ENCODE assay signal across 23 cellular contexts in the genomic region with DNA sequence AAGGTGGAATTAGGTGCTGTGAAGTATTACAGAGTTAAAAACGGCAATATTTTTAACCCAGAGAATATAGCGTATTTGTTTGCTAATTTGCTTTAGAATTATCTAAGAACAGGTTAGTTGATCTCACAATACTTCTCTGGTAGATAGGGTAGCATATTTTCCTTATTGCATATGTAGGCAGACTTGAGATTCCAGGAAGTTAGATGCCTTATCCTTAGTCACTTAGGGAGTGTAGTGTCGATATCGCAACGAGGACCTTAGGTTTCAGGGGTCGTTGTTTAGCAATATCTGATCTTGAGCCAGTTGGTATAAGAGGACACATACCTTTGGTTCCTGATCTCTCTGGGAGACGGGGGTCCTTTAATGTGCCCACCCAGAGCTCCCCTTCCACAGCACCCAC. TPM values are rescaled to one million over a fixed set of nuclear protein-coding genes. Genes with fewer than 3 reads are reported as not detected.
DNase-seq lines count a peak whose midpoint lies in the region; ATAC-seq and TF ChIP-seq lines count a peak whose summit lies in the region.
"Had no signal": no experiment of that assay in that cellular context is flagged by ENCODE, and none has a peak within 500 bp of the region (broad histone marks: within the 10 kb centered on the region; RNA-seq: fewer than 3 reads in every experiment).

No MANE protein-coding gene starts in this region.

- peak overlapping the region; percentile 56 for H3K18ac ChIP-seq in mesendoderm (ENCODE audit: low read length)

- H3K4me2 ChIP-seq in mesendoderm (ENCODE audit: low read length): no peak overlapping the region

- no peak overlapping the region for H3K56ac ChIP-seq in mesendoderm (ENCODE audit: low read length)

- no peak overlapping the region for H2BK15ac ChIP-seq in mesendoderm (replicated peaks; ENCODE audit: low read depth)

- no peaks in the 10 kb centered on the region for H3K36me3 Mint-ChIP-seq in Calu3 (ENCODE audit: insufficient read depth, unreplicated experiment)
- H3K36me3 Mint-ChIP-seq in natural killer cell treated with Interleukin-12 subunit alpha and Interleukin-12 subunit beta and Interleukin-15 and Interleukin-18, amount 100 ng/mL, for 72 hours: no peaks in the 10 kb centered on the region
- H3K36me3 Mint-ChIP-seq: IgD-negative memory B cell had no signal

- DNase-seq in Calu3 (no peak), epithelial cell of esophagus (ENCODE audit: low read depth) (peak; percentile 33), mesendoderm (no peak), HT-29 (ENCODE audit: low spot score) (no peak), esophagus squamous epithelium (lab: John Stamatoyannopoulos, UW) (no peak)
- DNase-seq in natural killer cell treated with Interleukin-12 subunit alpha and Interleukin-12 subunit beta and Interleukin-15 and Interleukin-18, amount 100 ng/mL, for 72 hours (ENCODE audit: low spot score): no peak
- DNase-seq: BE2C, DMS53, GM23248, H7, NCI-H1048, NCI-H1417, NCI-H1694, NCI-H2029 treated with DMSO at 0.1 percent for 48 hours, NCI-H2227 treated with DMSO at 0.1 percent for 48 hours, NCI-H510A, NCI-H69, Right ventricle myocardium superior, RPMI8226 had no signal

- no peaks in the 10 kb centered on the region for H3K27me3 ChIP-seq in mesendoderm (ENCODE audit: insufficient read depth, low read length, poor library complexity)
- no peaks in the 10 kb centered on the region for H3K27me3 ChIP-seq in esophagus squamous epithelium
- H3K27me3 ChIP-seq: BE2C, SJSA1 had no signal

- no peak overlapping the region for H2AK5ac ChIP-seq in mesendoderm (ENCODE audit: low read length)

- H3K27me3 Mint-ChIP-seq in Calu3 (ENCODE audit: unreplicated experiment): no peaks in the 10 kb centered on the region
- no peaks in the 10 kb centered on the region for H3K27me3 Mint-ChIP-seq in natural killer cell treated with Interleukin-12 subunit alpha and Interleukin-12 subunit beta and Interleukin-15 and Interleukin-18, amount 100 ng/mL, for 72 hours

- no peak overlapping the region for H4K5ac ChIP-seq in mesendoderm (ENCODE audit: low read length)

- CTCF ChIA-PET in Calu3 (lab: Charles Lee): interaction anchor here (0.5 kb wide), 1 partner anchor 49 kb away, joined by 3 read pairs; no protein-coding TSS in a partner anchor

- H2BK120ac ChIP-seq in mesendoderm (ENCODE audit: low read depth, low read length): no peak overlapping the region

- no peak overlapping the region for H4K8ac ChIP-seq in mesendoderm (ENCODE audit: low read depth, low read length)

- TF ChIP-seq CTCF in Calu3 (IDR thresholded peaks at IDR 0.05; ENCODE audit: unreplicated experiment) (no peak), epithelial cell of esophagus (IDR thresholded peaks at IDR 0.05; ENCODE audit: insufficient read depth, low read depth, low read length, missing control alignments) (no peak), esophagus squamous epithelium (IDR thresholded peaks at IDR 0.05) (no peak)

- H3K27ac Mint-ChIP-seq in Calu3 (ENCODE audit: unreplicated experiment): peak overlapping the region; percentile 23
- H3K27ac Mint-ChIP-seq in natural killer cell treated with Interleukin-12 subunit alpha and Interleukin-12 subunit beta and Interleukin-15 and Interleukin-18, amount 100 ng/mL, for 72 hours: no peak overlapping the region

- no peaks in the 10 kb centered on the region for H3K4me1 Mint-ChIP-seq in Calu3 (ENCODE audit: low read depth, unreplicated experiment)
- H3K4me1 Mint-ChIP-seq in natural killer cell treated with Interleukin-12 subunit alpha and Interleukin-12 subunit beta and Interleukin-15 and Interleukin-18, amount 100 ng/mL, for 72 hours (ENCODE audit: low read depth in 2 of 2): peaks cover 0 to 12% of the 10 kb centered on the region in 2 donors

- H3K4me3 ChIP-seq in epithelial cell of esophagus (ENCODE audit: low read length) (no peak overlapping the region), mesendoderm (ENCODE audit: low read length) (no peak overlapping the region), esophagus squamous epithelium (no peak overlapping the region)
- H3K4me3 ChIP-seq: GM23248, SJSA1 had no signal

- no peaks in the 10 kb centered on the region for H3K9me3 ChIP-seq in esophagus squamous epithelium
- H3K9me3 ChIP-seq: BE2C, SJSA1 had no signal

- no peak overlapping the region for H2BK5ac ChIP-seq in mesendoderm (ENCODE audit: low read length)

- no peaks in the 10 kb centered on the region for H3K4me1 ChIP-seq in mesendoderm (ENCODE audit: control insufficient read depth, low read depth, low read length)
- no peaks in the 10 kb centered on the region for H3K4me1 ChIP-seq in esophagus squamous epithelium
- H3K4me1 ChIP-seq: BE2C, SJSA1 had no signal

- H3K4ac ChIP-seq in mesendoderm (ENCODE audit: low read depth, low read length): no peak overlapping the region

- no peak overlapping the region for H3K23ac ChIP-seq in mesendoderm (ENCODE audit: low read length)

- H3K36me3 ChIP-seq in mesendoderm (ENCODE audit: control insufficient read depth, insufficient read depth, low read length) (no peaks in the 10 kb centered on the region), esophagus squamous epithelium (no peaks in the 10 kb centered on the region)
- H3K36me3 ChIP-seq: BE2C, SJSA1 had no signal

- no peak for TF ChIP-seq POLR2A in esophagus squamous epithelium (IDR thresholded peaks at IDR 0.05)

- no peaks in the 10 kb centered on the region for H3K79me2 ChIP-seq in mesendoderm (ENCODE audit: control insufficient read depth, insufficient read depth, low read length)

- no peak overlapping the region for H3K9ac ChIP-seq in mesendoderm (ENCODE audit: low read length)
- H3K9ac ChIP-seq: GM23248 had no signal

- H3K9me3 Mint-ChIP-seq in Calu3 (ENCODE audit: low read depth, unreplicated experiment): no peaks in the 10 kb centered on the region
- H3K9me3 Mint-ChIP-seq in natural killer cell treated with Interleukin-12 subunit alpha and Interleukin-12 subunit beta and Interleukin-15 and Interleukin-18, amount 100 ng/mL, for 72 hours: no peaks in the 10 kb centered on the region
- H3K9me3 Mint-ChIP-seq: IgD-negative memory B cell had no signal

- H3K27ac ChIP-seq in mesendoderm (ENCODE audit: low read depth, low read length): no peak overlapping the region
- no peak overlapping the region for H3K27ac ChIP-seq in esophagus squamous epithelium
- H3K27ac ChIP-seq: GM23248, SJSA1 had no signal

- no peak for ATAC-seq in GM21576 (IDR thresholded peaks at IDR 0.05; ENCODE audit: unreplicated experiment)
- no peak for ATAC-seq in natural killer cell treated with Interleukin-12 subunit alpha and Interleukin-12 subunit beta and Interleukin-15 and Interleukin-18, amount 100 ng/mL, for 72 hours

- no peaks in the 10 kb centered on the region for H3K79me1 ChIP-seq in mesendoderm (ENCODE audit: low read length)

- BruUV-seq in Calu3 (replicated peaks; lab: Mats Ljungman, UMichigan): no TSS peak

- WGBS in mesendoderm (ENCODE audit: extremely low coverage, insufficient coverage, low lambda C conversion rate): no CpG with 5 or more reads among the region's 7 CpGs
- 80 to 85% methylated on average over 7 of the region's 7 CpGs for WGBS in esophagus squamous epithelium, 2 donors

- intact Hi-C loops in Calu3 (cut with micrococcal nuclease; ENCODE audit: unreplicated experiment): no loop called here
- intact Hi-C loops in esophagus squamous epithelium (cut with DNase I): no loop called here

- no peak overlapping the region for H3K4me3 Mint-ChIP-seq in Calu3 (ENCODE audit: low read depth, unreplicated experiment)
- H3K4me3 Mint-ChIP-seq in natural killer cell treated with Interleukin-12 subunit alpha and Interleukin-12 subunit beta and Interleukin-15 and Interleukin-18, amount 100 ng/mL, for 72 hours: no peak overlapping the region
- H3K4me3 Mint-ChIP-seq: CD14-positive monocyte had no signal

RNA-seq across cellular contexts. Expression of a gene that starts 28.5 kb away (rescaled TPM):
- total RNA-seq in Calu3 (2022) (93.5 and 100 TPM in 2 replicates), esophagus squamous epithelium (100 to 1,000 TPM in 2 of 4 donors, 10 to 100 TPM in 2; 71.4 to 246 (median 116) TPM)
- 7.6 TPM for polyA plus RNA-seq in mesendoderm (2013, experiment 1 of 2)
- 7.3 TPM for polyA plus RNA-seq in mesendoderm (2013, experiment 2 of 2)
- total RNA-seq in HT-29 (2014; rRNA removed; shearing (Covaris generic)): 14.4 and 17.7 TPM in 2 replicates
- 10 to 100 TPM; 52.7 to 55.4 TPM for total RNA-seq in natural killer cell treated with Interleukin-12 subunit alpha and Interleukin-12 subunit beta and Interleukin-15 and Interleukin-18, amount 100 ng/mL, for 72 hours
